In genomic region chr22:29144786-29145160, GRCh38 we compare ENCODE assay signal across 29 cellular contexts.
DNase-seq lines count a peak whose midpoint lies in the region; ATAC-seq and TF ChIP-seq lines count a peak whose summit lies in the region.
"Had no signal": no experiment of that assay in that cellular context is flagged by ENCODE, and none has a peak within 500 bp of the region (broad histone marks: within the 10 kb centered on the region; RNA-seq: fewer than 3 reads in every experiment).

No MANE protein-coding gene starts in this region.

- peak; percentile 33 for DNase-seq in activated CD8-positive, alpha-beta memory T cell treated with anti-CD3 and anti-CD28 coated beads, Interleukin-2, amount 10 ng/mL, durations not matched to agents 7 days and 5 days
- peak; percentile 86 for DNase-seq in esophagus muscularis mucosa (ENCODE audit: extremely low spot score)
- DNase-seq in neuronal stem cell (ENCODE audit: low spot score): no peak
- DNase-seq in type B pancreatic cell (ENCODE audit: extremely low spot score, unreplicated experiment): peak; percentile 58
- DNase-seq in nucleus accumbens (lab: John Stamatoyannopoulos, UW): no peak
- DNase-seq in KG1 (lab: John Stamatoyannopoulos, UW): no peak
- DNase-seq: activated CD4-positive, alpha-beta T cell treated with anti-CD3 and anti-CD28 coated beads for 1 hour; activated CD8-positive, alpha-beta T cell treated with anti-CD3 and anti-CD28 coated beads for 36 hours; activated gamma-delta T cell treated with Interleukin-2 at 50 U/mL for 16 hours; C1 segment of cervical spinal cord; dermis blood vessel endothelial cell; foreskin melanocyte; GDM1; KBM-7; kidney glomerular epithelial cell; mucosa of descending colon; NCI-H1694 treated with DMSO at 0.1 percent for 48 hours; NCI-H526 treated with DMSO at 0.1 percent for 48 hours; Right ventricle myocardium superior; stimulated activated CD4-positive, alpha-beta T cell treated with anti-CD3 and anti-CD28 coated beads, Interleukin-2, amount 100 ng/mL, for 24 hours; stimulated activated CD8-positive, alpha-beta memory T cell treated with anti-CD3 and anti-CD28 coated beads, Interleukin-4, amount 100 ng/mL, for 48 hours; stimulated activated naive CD8-positive, alpha-beta T cell treated with anti-CD3 and anti-CD28 coated beads, Interleukin-15, amount 100 ng/mL, for 72 hours; tibial artery had no signal

- no peaks in the 10 kb centered on the region for H3K9me3 Mint-ChIP-seq in activated CD8-positive, alpha-beta memory T cell treated with anti-CD3 and anti-CD28 coated beads, Interleukin-2, amount 10 ng/mL, durations not matched to agents 7 days and 5 days (ENCODE audit: low read depth)
- H3K9me3 Mint-ChIP-seq in type B pancreatic cell: no peaks in the 10 kb centered on the region
- no peaks in the 10 kb centered on the region for H3K9me3 Mint-ChIP-seq in stimulated activated memory B cell treated with anti-CD40 and anti-IgM and Interleukin-4, amounts not matched to agents 10 μg/mL and 1 μg/mL and 100 μg/mL, for 72 hours
- H3K9me3 Mint-ChIP-seq: activated CD8-positive, alpha-beta T cell treated with anti-CD3 and anti-CD28 coated beads for 36 hours; central memory CD8-positive, alpha-beta T cell; stimulated activated naive CD8-positive, alpha-beta T cell treated with anti-CD3 and anti-CD28 coated beads, Interleukin-15, amount 100 ng/mL, for 72 hours had no signal

- H4K91ac ChIP-seq in neuronal stem cell (ENCODE audit: low read depth, low read length, poor library complexity): no peak overlapping the region

- no peak overlapping the region for H3K9ac ChIP-seq in neuronal stem cell (ENCODE audit: low read depth, low read length, poor library complexity)

- no peak overlapping the region for H2BK120ac ChIP-seq in neuronal stem cell (ENCODE audit: low read depth, low read length)

- intact Hi-C loops in esophagus muscularis mucosa (cut with DNase I): no loop called here

- no peak overlapping the region for H2BK15ac ChIP-seq in neuronal stem cell (ENCODE audit: low read length)

- H3K27ac ChIP-seq in esophagus muscularis mucosa (replicated peaks in 1 of 4): no peak overlapping the region
- H3K27ac ChIP-seq in neuronal stem cell (replicated peaks; ENCODE audit: low read length): no peak overlapping the region
- H3K27ac ChIP-seq: pancreas, tibial artery had no signal

- H3K9me3 ChIP-seq in esophagus muscularis mucosa (no peaks in the 10 kb centered on the region), neuronal stem cell (replicated peaks in 1 of 2; ENCODE audit: control insufficient read depth in 2 of 2, insufficient read depth in 1 of 2, low read depth in 1 of 2, low read length in 2 of 2) (no peaks in the 10 kb centered on the region)
- H3K9me3 ChIP-seq: Caco-2, HAP-1, mucosa of descending colon, pancreas, tibial artery had no signal

- H3K4me3 ChIP-seq in esophagus muscularis mucosa (no peak overlapping the region), neuronal stem cell (ENCODE audit: low read length in 2 of 2) (no peak overlapping the region)
- H3K4me3 ChIP-seq: HAP-1, mucosa of descending colon, pancreas, tibial artery had no signal

- H2BK12ac ChIP-seq in neuronal stem cell (ENCODE audit: low read length): no peak overlapping the region

- no peak for ATAC-seq in activated CD8-positive, alpha-beta memory T cell treated with anti-CD3 and anti-CD28 coated beads, Interleukin-2, amount 10 ng/mL, durations not matched to agents 7 days and 5 days
- ATAC-seq in stimulated activated memory B cell treated with anti-CD40 and anti-IgM and Interleukin-4, amounts not matched to agents 10 μg/mL and 1 μg/mL and 100 μg/mL, for 72 hours: no peak
- ATAC-seq: activated CD8-positive, alpha-beta T cell treated with anti-CD3 and anti-CD28 coated beads for 36 hours; Panc1; stimulated activated naive CD8-positive, alpha-beta T cell treated with anti-CD3 and anti-CD28 coated beads, Interleukin-15, amount 100 ng/mL, for 72 hours had no signal

- WGBS in esophagus muscularis mucosa: 90% methylated on average over 14 of the region's 14 CpGs
- WGBS in neuronal stem cell (ENCODE audit: extremely low coverage in 2 of 2, insufficient read length in 2 of 2, insufficient replicate concordance in 1 of 2), 2 donors: no CpG with 5 or more reads among the region's 14 CpGs

- H2BK5ac ChIP-seq in neuronal stem cell (ENCODE audit: low read length): no peak overlapping the region

- no peaks in the 10 kb centered on the region for H3K36me3 Mint-ChIP-seq in activated CD8-positive, alpha-beta memory T cell treated with anti-CD3 and anti-CD28 coated beads, Interleukin-2, amount 10 ng/mL, durations not matched to agents 7 days and 5 days
- peaks cover 25% of the 10 kb centered on the region for H3K36me3 Mint-ChIP-seq in type B pancreatic cell
- no peaks in the 10 kb centered on the region for H3K36me3 Mint-ChIP-seq in stimulated activated memory B cell treated with anti-CD40 and anti-IgM and Interleukin-4, amounts not matched to agents 10 μg/mL and 1 μg/mL and 100 μg/mL, for 72 hours

- H3K27me3 ChIP-seq in esophagus muscularis mucosa (no peaks in the 10 kb centered on the region), neuronal stem cell (ENCODE audit: control insufficient read depth in 3 of 3, insufficient read depth in 3 of 3, low read depth in 1 of 3, low read length in 3 of 3) (no peaks in the 10 kb centered on the region)
- H3K27me3 ChIP-seq: pancreas, tibial artery had no signal

- CTCF ChIA-PET in activated CD8-positive, alpha-beta memory T cell treated with anti-CD3 and anti-CD28 coated beads, Interleukin-2, amount 10 ng/mL, durations not matched to agents 7 days and 5 days (lab: Charles Lee): interaction anchor here (2.0 to 3.3 kb wide), 2 partner anchors 9 to 10 kb away, joined by 6 to 11 read pairs; no protein-coding TSS in a partner anchor

- H2AK5ac ChIP-seq in neuronal stem cell (ENCODE audit: low read depth, low read length): peak overlapping the region; percentile 81

- H3K36me3 ChIP-seq in esophagus muscularis mucosa (peaks cover 9 to 58% (median 42%) of the 10 kb centered on the region in 4 donors), neuronal stem cell (replicated peaks in 1 of 2; ENCODE audit: control insufficient read depth in 2 of 2, insufficient read depth in 2 of 2, low read length in 2 of 2) (peaks cover 0 to 71% of the 10 kb centered on the region in 2 donors)
- H3K36me3 ChIP-seq: pancreas had no signal

- peaks cover 0 to 9% (median 2%) of the 10 kb centered on the region in 4 donors for H3K4me1 ChIP-seq in esophagus muscularis mucosa
- peaks cover 6 to 15% of the 10 kb centered on the region in 2 donors for H3K4me1 ChIP-seq in neuronal stem cell (ENCODE audit: control insufficient read depth in 2 of 2, insufficient read depth in 1 of 2, low read depth in 1 of 2, low read length in 2 of 2)
- H3K4me1 ChIP-seq: pancreas, tibial artery had no signal

- H3K14ac ChIP-seq in neuronal stem cell (ENCODE audit: low read length): no peak overlapping the region

- TF ChIP-seq CTCF in esophagus muscularis mucosa (IDR thresholded peaks at IDR 0.05) (no peak), type B pancreatic cell (conservative IDR thresholded peaks at IDR 0.05) (no peak)

- peak overlapping the region; percentile 61 for H3K23ac ChIP-seq in neuronal stem cell (ENCODE audit: low read depth, low read length, poor library complexity)

- H3K27me3 Mint-ChIP-seq in activated CD8-positive, alpha-beta memory T cell treated with anti-CD3 and anti-CD28 coated beads, Interleukin-2, amount 10 ng/mL, durations not matched to agents 7 days and 5 days: peaks cover 27% of the 10 kb centered on the region
- H3K27me3 Mint-ChIP-seq in type B pancreatic cell: no peaks in the 10 kb centered on the region
- H3K27me3 Mint-ChIP-seq in stimulated activated memory B cell treated with anti-CD40 and anti-IgM and Interleukin-4, amounts not matched to agents 10 μg/mL and 1 μg/mL and 100 μg/mL, for 72 hours: peaks cover 67% of the 10 kb centered on the region
- H3K27me3 Mint-ChIP-seq: activated CD8-positive, alpha-beta T cell treated with anti-CD3 and anti-CD28 coated beads for 36 hours had no signal

- H4K8ac ChIP-seq in neuronal stem cell (ENCODE audit: low read depth, low read length): no peak overlapping the region

- H3K18ac ChIP-seq in neuronal stem cell (ENCODE audit: low read length): peak overlapping the region; percentile 39

- no peak overlapping the region for H3K27ac Mint-ChIP-seq in activated CD8-positive, alpha-beta memory T cell treated with anti-CD3 and anti-CD28 coated beads, Interleukin-2, amount 10 ng/mL, durations not matched to agents 7 days and 5 days
- H3K27ac Mint-ChIP-seq in type B pancreatic cell: no peak overlapping the region
- no peak overlapping the region for H3K27ac Mint-ChIP-seq in stimulated activated memory B cell treated with anti-CD40 and anti-IgM and Interleukin-4, amounts not matched to agents 10 μg/mL and 1 μg/mL and 100 μg/mL, for 72 hours
- H3K27ac Mint-ChIP-seq: activated CD8-positive, alpha-beta T cell treated with anti-CD3 and anti-CD28 coated beads for 36 hours; stimulated activated naive CD8-positive, alpha-beta T cell treated with anti-CD3 and anti-CD28 coated beads, Interleukin-15, amount 100 ng/mL, for 72 hours had no signal

- H3K4ac ChIP-seq in neuronal stem cell (ENCODE audit: low read length): no peak overlapping the region

- no peak overlapping the region for H2AFZ ChIP-seq in neuronal stem cell (ENCODE audit: low read length)

- H3K4me1 Mint-ChIP-seq in activated CD8-positive, alpha-beta memory T cell treated with anti-CD3 and anti-CD28 coated beads, Interleukin-2, amount 10 ng/mL, durations not matched to agents 7 days and 5 days: peaks cover 14% of the 10 kb centered on the region
- H3K4me1 Mint-ChIP-seq in type B pancreatic cell (ENCODE audit: unreplicated experiment): peaks cover 20% of the 10 kb centered on the region
- H3K4me1 Mint-ChIP-seq in stimulated activated memory B cell treated with anti-CD40 and anti-IgM and Interleukin-4, amounts not matched to agents 10 μg/mL and 1 μg/mL and 100 μg/mL, for 72 hours: no peaks in the 10 kb centered on the region
- H3K4me1 Mint-ChIP-seq: central memory CD8-positive, alpha-beta T cell; stimulated activated naive CD8-positive, alpha-beta T cell treated with anti-CD3 and anti-CD28 coated beads, Interleukin-15, amount 100 ng/mL, for 72 hours had no signal

- H3K4me2 ChIP-seq in neuronal stem cell (ENCODE audit: insufficient read depth, low read length, poor library complexity, severe bottlenecking): no peak overlapping the region

- no peaks in the 10 kb centered on the region for H3K79me1 ChIP-seq in neuronal stem cell (ENCODE audit: low read depth, low read length)

- TF ChIP-seq POLR2A in esophagus muscularis mucosa (IDR thresholded peaks at IDR 0.05; ENCODE audit: low read depth): no peak

- no peak overlapping the region for H3K4me3 Mint-ChIP-seq in activated CD8-positive, alpha-beta memory T cell treated with anti-CD3 and anti-CD28 coated beads, Interleukin-2, amount 10 ng/mL, durations not matched to agents 7 days and 5 days
- H3K4me3 Mint-ChIP-seq in type B pancreatic cell: no peak overlapping the region
- no peak overlapping the region for H3K4me3 Mint-ChIP-seq in stimulated activated memory B cell treated with anti-CD40 and anti-IgM and Interleukin-4, amounts not matched to agents 10 μg/mL and 1 μg/mL and 100 μg/mL, for 72 hours
- H3K4me3 Mint-ChIP-seq: activated CD8-positive, alpha-beta T cell treated with anti-CD3 and anti-CD28 coated beads for 36 hours; central memory CD8-positive, alpha-beta T cell; stimulated activated naive CD8-positive, alpha-beta T cell treated with anti-CD3 and anti-CD28 coated beads, Interleukin-15, amount 100 ng/mL, for 72 hours had no signal

- no peak for TF ChIP-seq EP300 in esophagus muscularis mucosa (IDR thresholded peaks at IDR 0.05)

Comparison
In these comparisons a context has a peak if more than half of its experiments do, and no peak if none do; other contexts are left out.
1. DNase-seq: peak in activated CD8-positive, alpha-beta memory T cell treated with anti-CD3 and anti-CD28 coated beads, Interleukin-2, amount 10 ng/mL, durations not matched to agents 7 days and 5 days (single experiment), esophagus muscularis mucosa (single experiment) and type B pancreatic cell (single experiment); none in neuronal stem cell (single experiment), nucleus accumbens (0 of 56) and KG1 (single experiment).